Comparison of ENCODE assay signal across 21 cellular contexts in genomic region chr1:61752921-61753389, GRCh38.
"Had no signal": no experiment of that assay in that cellular context is flagged by ENCODE, and none has a peak within 500 bp of the region (broad histone marks: within the 10 kb centered on the region; RNA-seq: fewer than 3 reads in every experiment).

No MANE protein-coding gene starts in this region.

- H3K36me3 Mint-ChIP-seq: activated CD4-positive, alpha-beta memory T cell treated with anti-CD3 and anti-CD28 coated beads for 36 hours; natural killer cell had no signal

- ATAC-seq: activated T-cell treated with anti-CD3 and anti-CD28 coated beads, Interleukin-2, amount 50 U/mL, for 72 hours; effector memory CD8-positive, alpha-beta T cell; gastrocnemius medialis; left ventricle myocardium superior; natural killer cell; psoas muscle; stimulated activated naive CD8-positive, alpha-beta T cell treated with anti-CD3 and anti-CD28 coated beads, Interleukin-15, Interleukin-2, amounts not matched to agents 100 U/mL and 50 U/mL, for 24 hours had no signal

- H3K4me3 Mint-ChIP-seq: activated CD4-positive, alpha-beta memory T cell treated with anti-CD3 and anti-CD28 coated beads for 36 hours; activated naive CD4-positive, alpha-beta T cell treated with anti-CD3 and anti-CD28 coated beads, Interleukin-2, amount 10 ng/mL, durations not matched to agents 7 days and 5 days; activated T-cell treated with anti-CD3 and anti-CD28 coated beads, Interleukin-2, amount 50 U/mL, for 72 hours; effector memory CD8-positive, alpha-beta T cell; natural killer cell had no signal

- H3K27ac Mint-ChIP-seq: activated CD4-positive, alpha-beta memory T cell treated with anti-CD3 and anti-CD28 coated beads for 36 hours; activated naive CD4-positive, alpha-beta T cell treated with anti-CD3 and anti-CD28 coated beads, Interleukin-2, amount 10 ng/mL, durations not matched to agents 7 days and 5 days; activated T-cell treated with anti-CD3 and anti-CD28 coated beads, Interleukin-2, amount 50 U/mL, for 72 hours; effector memory CD8-positive, alpha-beta T cell; natural killer cell had no signal

- H3K4me1 Mint-ChIP-seq: activated naive CD4-positive, alpha-beta T cell treated with anti-CD3 and anti-CD28 coated beads, Interleukin-2, amount 10 ng/mL, durations not matched to agents 7 days and 5 days; natural killer cell had no signal

- H3K27me3 Mint-ChIP-seq: activated CD4-positive, alpha-beta memory T cell treated with anti-CD3 and anti-CD28 coated beads for 36 hours; activated naive CD4-positive, alpha-beta T cell treated with anti-CD3 and anti-CD28 coated beads, Interleukin-2, amount 10 ng/mL, durations not matched to agents 7 days and 5 days; effector memory CD8-positive, alpha-beta T cell had no signal

- FAIRE-seq: bronchial epithelial cell had no signal

- H3K9me3 Mint-ChIP-seq: activated CD4-positive, alpha-beta memory T cell treated with anti-CD3 and anti-CD28 coated beads for 36 hours; activated naive CD4-positive, alpha-beta T cell treated with anti-CD3 and anti-CD28 coated beads, Interleukin-2, amount 10 ng/mL, durations not matched to agents 7 days and 5 days; activated T-cell treated with anti-CD3 and anti-CD28 coated beads, Interleukin-2, amount 50 U/mL, for 72 hours; effector memory CD8-positive, alpha-beta T cell; natural killer cell had no signal

- DNase-seq: activated CD4-positive, alpha-beta memory T cell treated with anti-CD3 and anti-CD28 coated beads for 36 hours; activated CD4-positive, alpha-beta T cell treated with anti-CD3 and anti-CD28 coated beads for 4 hours; activated CD4-positive, CD25-positive, alpha-beta regulatory T cell; activated effector memory CD4-positive, alpha-beta T cell treated with Interleukin-2 at 50 U/mL for 16 hours; activated naive CD4-positive, alpha-beta T cell treated with anti-CD3 and anti-CD28 coated beads, Interleukin-2, amount 10 ng/mL, durations not matched to agents 7 days and 5 days; activated T-cell treated with anti-CD3 and anti-CD28 coated beads, Interleukin-2, amount 50 U/mL, for 72 hours; amygdala; colonic mucosa; dorsolateral prefrontal cortex; effector memory CD8-positive, alpha-beta T cell; gastrocnemius medialis; hippocampal formation; left ventricle myocardium superior; midbrain; natural killer cell; psoas muscle; spleen; stimulated activated CD4-positive, alpha-beta T cell treated with anti-CD3 and anti-CD28 coated beads, Interleukin-4, amount 100 ng/mL, for 1 hour; stimulated activated naive CD8-positive, alpha-beta T cell treated with anti-CD3 and anti-CD28 coated beads, Interleukin-15, Interleukin-2, amounts not matched to agents 100 U/mL and 50 U/mL, for 24 hours; T1000 had no signal
